In the genomic region with DNA sequence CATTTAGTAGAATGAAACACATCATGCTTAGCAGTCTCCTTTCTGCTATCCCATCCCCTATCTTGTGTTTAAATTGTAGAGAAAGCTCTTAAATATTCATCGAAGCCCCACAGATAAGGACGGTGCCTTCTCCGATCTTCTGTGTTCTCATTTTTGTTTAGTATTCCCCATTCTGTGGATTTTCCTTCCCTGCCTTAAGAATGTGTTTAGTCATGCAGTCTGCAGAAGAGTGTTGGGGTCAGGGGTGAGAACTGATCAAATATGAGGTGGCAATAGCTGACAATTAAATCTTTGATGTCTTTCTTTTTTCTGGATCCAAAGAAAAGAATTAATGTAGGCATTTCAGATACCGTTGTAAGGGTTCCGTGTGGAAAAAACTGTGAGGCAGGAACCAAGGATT, we compare ENCODE assay signal across 34 cellular contexts. TPM values are rescaled to one million over a fixed set of nuclear protein-coding genes. Genes with fewer than 3 reads are reported as not detected.
"Had no signal": no experiment of that assay in that cellular context is flagged by ENCODE, and none has a peak within 500 bp of the region (broad histone marks: within the 10 kb centered on the region; RNA-seq: fewer than 3 reads in every experiment).

No MANE protein-coding gene starts in this region.

- H3K36me3 Mint-ChIP-seq: mesothelial cell of epicardium; naive B cell; natural killer cell treated with Interleukin-12 subunit alpha and Interleukin-12 subunit beta and Interleukin-15 and Interleukin-18, amount 100 ng/mL, for 72 hours; stimulated activated memory B cell treated with anti-CD40 and anti-IgM and Interleukin-4, amounts not matched to agents 10 μg/mL and 1 μg/mL and 100 μg/mL, for 72 hours had no signal

- H3K27me3 Mint-ChIP-seq: naive B cell; stimulated activated memory B cell treated with anti-CD40 and anti-IgM and Interleukin-4, amounts not matched to agents 10 μg/mL and 1 μg/mL and 100 μg/mL, for 72 hours had no signal

- H3K9me3 ChIP-seq: esophagus squamous epithelium, left lung, mucosa of descending colon, prostate gland, right atrium auricular region, thoracic aorta, upper lobe of left lung had no signal

- H3K27ac Mint-ChIP-seq: effector memory CD8-positive, alpha-beta T cell; mesothelial cell of epicardium; naive B cell; natural killer cell treated with Interleukin-12 subunit alpha and Interleukin-12 subunit beta and Interleukin-15 and Interleukin-18, amount 100 ng/mL, for 72 hours; stimulated activated memory B cell treated with anti-CD40 and anti-IgM and Interleukin-4, amounts not matched to agents 10 μg/mL and 1 μg/mL and 100 μg/mL, for 72 hours; stimulated activated naive CD8-positive, alpha-beta T cell treated with anti-CD3 and anti-CD28 coated beads, Interleukin-15, Interleukin-2, amounts not matched to agents 100 ng/mL and 50 ng/mL, for 24 hours had no signal

- H3K27ac ChIP-seq: esophagus squamous epithelium, heart right ventricle, left lung, prostate gland, right atrium auricular region, spleen, thoracic aorta, tibial nerve, upper lobe of left lung had no signal

- DNase-seq: cortex of kidney; effector memory CD8-positive, alpha-beta T cell; erythroblast; esophagus squamous epithelium; heart right ventricle; hippocampal formation; left cardiac atrium; left lung; mesenchymal stem cell; mucosa of descending colon; naive B cell; spleen; stimulated activated CD4-positive, alpha-beta T cell treated with anti-CD3 and anti-CD28 coated beads, Interleukin-4, amount 100 ng/mL, for 4 hours; upper lobe of left lung had no signal

- H3K27me3 ChIP-seq: esophagus squamous epithelium, heart right ventricle, left lung, right atrium auricular region, spleen, tibial nerve, upper lobe of left lung had no signal

- H3K9me3 Mint-ChIP-seq: effector memory CD8-positive, alpha-beta T cell; natural killer cell treated with Interleukin-12 subunit alpha and Interleukin-12 subunit beta and Interleukin-15 and Interleukin-18, amount 100 ng/mL, for 72 hours; stimulated activated naive CD8-positive, alpha-beta T cell treated with anti-CD3 and anti-CD28 coated beads, Interleukin-15, Interleukin-2, amounts not matched to agents 100 ng/mL and 50 ng/mL, for 24 hours had no signal

- H3K4me1 Mint-ChIP-seq: mesothelial cell of epicardium had no signal

- H3K4me1 ChIP-seq: esophagus squamous epithelium, heart right ventricle, left lung, prostate gland, right atrium auricular region, spleen, tibial nerve, upper lobe of left lung had no signal

- ATAC-seq: effector memory CD8-positive, alpha-beta T cell; heart right ventricle; left cardiac atrium; left lung; mucosa of descending colon; natural killer cell treated with Interleukin-12 subunit alpha and Interleukin-12 subunit beta and Interleukin-15 and Interleukin-18, amount 100 ng/mL, for 72 hours; sciatic nerve; stimulated activated memory B cell treated with anti-CD40 and anti-IgM and Interleukin-4, amounts not matched to agents 10 μg/mL and 1 μg/mL and 100 μg/mL, for 72 hours had no signal

- FAIRE-seq: endometrium, islet of Langerhans, urothelium cell line had no signal

- H3K4me3 ChIP-seq: esophagus squamous epithelium, heart right ventricle, left lung, mucosa of descending colon, prostate gland, right atrium auricular region, spleen, thoracic aorta, tibial nerve, upper lobe of left lung had no signal

- H3K4me3 Mint-ChIP-seq: effector memory CD8-positive, alpha-beta T cell; mesothelial cell of epicardium; naive B cell; natural killer cell treated with Interleukin-12 subunit alpha and Interleukin-12 subunit beta and Interleukin-15 and Interleukin-18, amount 100 ng/mL, for 72 hours; neural crest cell; stimulated activated memory B cell treated with anti-CD40 and anti-IgM and Interleukin-4, amounts not matched to agents 10 μg/mL and 1 μg/mL and 100 μg/mL, for 72 hours; stimulated activated naive CD8-positive, alpha-beta T cell treated with anti-CD3 and anti-CD28 coated beads, Interleukin-15, Interleukin-2, amounts not matched to agents 100 ng/mL and 50 ng/mL, for 24 hours had no signal

- H3K36me3 ChIP-seq: esophagus squamous epithelium, heart right ventricle, left lung, prostate gland, right atrium auricular region, spleen, thoracic aorta, tibial nerve, upper lobe of left lung had no signal

RNA-seq across cellular contexts. Expression of gene ANKUB1, which starts 9.3 kb away (rescaled TPM):
- total RNA-seq: dermis microvascular lymphatic vessel endothelial cell; esophagus squamous epithelium; glomerular endothelial cell; heart right ventricle; kidney epithelial cell; left cardiac atrium; lower leg skin; lung microvascular endothelial cell; mucosa of descending colon; natural killer cell treated with Interleukin-12 subunit alpha and Interleukin-12 subunit beta and Interleukin-15 and Interleukin-18, amount 100 ng/mL, for 72 hours; neural crest cell; osteocyte; prostate gland; right atrium auricular region; skeletal muscle tissue; spleen had no signal
- polyA plus RNA-seq: heart right ventricle had no signal
